In the genomic region with DNA sequence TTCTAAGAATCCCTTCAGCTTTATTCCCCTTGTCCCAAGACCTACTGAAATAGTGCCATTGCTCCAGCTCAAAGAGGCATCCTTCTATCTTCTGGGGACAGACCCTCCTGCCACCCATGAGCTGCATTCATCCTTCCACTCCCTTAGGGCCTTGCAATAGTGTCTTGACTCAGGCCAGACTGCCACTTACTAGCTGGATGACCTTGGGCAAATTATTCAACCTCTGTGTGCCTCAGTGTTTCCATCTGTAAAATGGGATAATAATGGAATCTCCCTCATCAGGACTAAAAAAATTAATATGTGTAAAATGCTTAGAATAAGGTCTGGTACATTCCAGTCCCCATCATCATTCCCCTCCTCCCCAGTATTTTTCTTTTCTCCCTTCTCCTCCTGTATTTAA, we compare ENCODE assay signal across 18 cellular contexts. TPM values are rescaled to one million over a fixed set of nuclear protein-coding genes. Genes with fewer than 3 reads are reported as not detected.
DNase-seq lines count a peak whose midpoint lies in the region; ATAC-seq, FAIRE-seq and TF ChIP-seq lines count a peak whose summit lies in the region.
"Had no signal": no experiment of that assay in that cellular context is flagged by ENCODE, and none has a peak within 500 bp of the region (broad histone marks: within the 10 kb centered on the region; RNA-seq: fewer than 3 reads in every experiment).

No MANE protein-coding gene starts in this region.

- FAIRE-seq in HepG2 (lab: Jason Lieb, UNC) (no peak), K562 (lab: Jason Lieb, UNC) (no peak)
- FAIRE-seq: G401.6, GM19239, H54 had no signal

- H3K4me1 Mint-ChIP-seq in neural crest cell (peaks cover 4% of the 10 kb centered on the region), Caco-2 (ENCODE audit: low read depth, unreplicated experiment) (peaks cover 8% of the 10 kb centered on the region)
- H3K4me1 Mint-ChIP-seq: CD4-positive, alpha-beta memory T cell had no signal

- H4K20me1 ChIP-seq in HepG2 (ENCODE audit: insufficient read depth, low read length) (no peaks in the 10 kb centered on the region), K562 (replicated peaks; ENCODE audit: control insufficient read depth, insufficient read depth, low read length) (peaks cover 8% of the 10 kb centered on the region)

- no TSS peak for BruUV-seq in HepG2 (replicated peaks; lab: Mats Ljungman, UMichigan)
- BruUV-seq in K562 (replicated peaks; lab: Mats Ljungman, UMichigan): no TSS peak
- BruUV-seq in Caco-2 (replicated peaks; lab: Mats Ljungman, UMichigan): no TSS peak

- no peak overlapping the region for H3K4me3 ChIP-seq in HepG2 (replicated peaks in 1 of 3; ENCODE audit: insufficient read depth in 1 of 3, low read depth in 2 of 3, low read length in 3 of 3)
- H3K4me3 ChIP-seq in right lobe of liver: no peak overlapping the region
- H3K4me3 ChIP-seq in K562: no peak overlapping the region
- H3K4me3 ChIP-seq in Caco-2 (ENCODE audit: low read depth, low read length): no peak overlapping the region
- H3K4me3 ChIP-seq: GM23338 had no signal

- in situ Hi-C loops in HepG2 (cut with HindIII; ENCODE audit: extremely low pct_ligation_motif_present, low pct_unique_long_range_greater_than_20kb) (no loop called here), K562 (cut with MboI) (no loop called here)

- TF ChIP-seq POLR2A in HepG2 (IDR thresholded peaks at IDR 0.05; ENCODE audit: insufficient read depth in 1 of 2, low read depth in 2 of 2, low read length in 2 of 2) (no peak), right lobe of liver (IDR thresholded peaks at IDR 0.05) (no peak), K562 (conservative IDR thresholded peaks at IDR 0.05) (no peak)

- H3K9me1 ChIP-seq in K562 (ENCODE audit: control insufficient read depth, insufficient read depth, low read length): no peaks in the 10 kb centered on the region

- H3K4me3 Mint-ChIP-seq in neural crest cell: no peak overlapping the region
- no peak overlapping the region for H3K4me3 Mint-ChIP-seq in Caco-2 (ENCODE audit: unreplicated experiment)
- H3K4me3 Mint-ChIP-seq: CD4-positive, alpha-beta memory T cell; GM23338 had no signal

- H3K4me1 ChIP-seq in HepG2 (ENCODE audit: insufficient read depth, low read length) (peaks cover 16% of the 10 kb centered on the region), right lobe of liver (peaks cover 0 to 11% (median 3%) of the 10 kb centered on the region in 4 donors), K562 (replicated peaks in 1 of 2; ENCODE audit: control insufficient read depth in 2 of 2, insufficient read depth in 2 of 2, low read length in 2 of 2) (peaks cover 0 to 19% of the 10 kb centered on the region in 2 experiments; a peak in 2 of 5 replicates), Caco-2 (peaks cover 9% of the 10 kb centered on the region)

- H3K27ac ChIP-seq in HepG2 (ENCODE audit: extremely low read length, insufficient read depth, low read length): no peak overlapping the region
- H3K27ac ChIP-seq in right lobe of liver: no peak overlapping the region
- H3K27ac ChIP-seq in K562 (ENCODE audit: extremely low read depth, low read depth, low read length): no peak overlapping the region

- intact Hi-C loops in HepG2 (cut with micrococcal nuclease; ENCODE audit: unreplicated experiment): no loop called here
- intact Hi-C loops in right lobe of liver (cut with DNase I): no loop called here
- intact Hi-C loops in K562 (cut with micrococcal nuclease): no loop called here
- intact Hi-C loops in Caco-2 (cut with micrococcal nuclease; ENCODE audit: unreplicated experiment): no loop called here

- H3K36me3 Mint-ChIP-seq in neural crest cell (ENCODE audit: low read depth) (peaks cover 4% of the 10 kb centered on the region), Caco-2 (ENCODE audit: insufficient read depth, unreplicated experiment) (peaks cover 8% of the 10 kb centered on the region)

- no peak for ATAC-seq in HepG2
- no peak for ATAC-seq in right lobe of liver
- ATAC-seq in K562: no peak
- ATAC-seq: GM23338 had no signal

- POLR2A ChIA-PET in HepG2 (lab: Yijun Ruan, JAX) (no interaction called here), K562 (lab: Yijun Ruan, JAX) (interaction anchor here (0.7 to 1.0 kb wide), 2 partner anchors 17 to 46 kb away, joined by 4 read pairs; no protein-coding TSS in a partner anchor), Caco-2 (lab: Charles Lee) (no interaction called here)

- TF ChIP-seq EP300 in HepG2 (IDR thresholded peaks at IDR 0.05; ENCODE audit: low read depth in 2 of 2, low read length in 2 of 2) (no peak), HepG2 (CRISPR knock-in tag; IDR thresholded peaks at IDR 0.05; ENCODE audit: borderline replicate concordance) (no peak), K562 (IDR thresholded peaks at IDR 0.05; ENCODE audit: low read length) (no peak)

- CTCF ChIA-PET in HepG2 (lab: Yijun Ruan, JAX; ENCODE audit: low intra/inter-chr PET ratio, low total read pairs) (no interaction called here), K562 (lab: Yijun Ruan, JAX; ENCODE audit: low intra/inter-chr PET ratio) (no interaction called here), Caco-2 (lab: Charles Lee) (no interaction called here)

- H3K4me2 ChIP-seq in HepG2 (ENCODE audit: low read depth, low read length) (no peak overlapping the region), K562 (ENCODE audit: insufficient read depth, low read length) (no peak overlapping the region)
- H3K4me2 ChIP-seq: GM23338 had no signal

- H3K9me3 Mint-ChIP-seq in neural crest cell: no peaks in the 10 kb centered on the region
- no peaks in the 10 kb centered on the region for H3K9me3 Mint-ChIP-seq in Caco-2 (ENCODE audit: unreplicated experiment)
- H3K9me3 Mint-ChIP-seq: CD4-positive, alpha-beta memory T cell; GM23338 had no signal

- TF ChIP-seq CTCF in HepG2 (CRISPR knock-in tag; IDR thresholded peaks at IDR 0.05) (no peak), right lobe of liver (IDR thresholded peaks at IDR 0.05) (no peak), K562 (IDR thresholded peaks at IDR 0.05 in 2 of 3, conservative IDR thresholded peaks at IDR 0.05 in 1 of 3; ENCODE audit: insufficient read depth in 2 of 3, low read depth in 1 of 3, low read length in 3 of 3) (no peak), neural crest cell (conservative IDR thresholded peaks at IDR 0.05) (no peak), Caco-2 (IDR thresholded peaks at IDR 0.05; ENCODE audit: insufficient read depth in 1 of 2, low read depth in 1 of 2, low read length in 1 of 2, severe bottlenecking in 1 of 2, unreplicated experiment in 1 of 2) (no peak)

- TF ChIP-seq RAD21 in HepG2 (CRISPR knock-in tag; IDR thresholded peaks at IDR 0.05) (no peak), K562 (CRISPR knock-in tag; conservative IDR thresholded peaks at IDR 0.05 in 1 of 2, IDR thresholded peaks at IDR 0.05 in 1 of 2) (no peak)

- H2AFZ ChIP-seq in HepG2 (ENCODE audit: low read length) (no peak overlapping the region), K562 (ENCODE audit: low read depth, low read length) (no peak overlapping the region)
- H2AFZ ChIP-seq: GM23338 had no signal

- H3K27me3 ChIP-seq in HepG2 (ENCODE audit: control insufficient read depth in 1 of 2, insufficient read depth in 2 of 2, low read length in 2 of 2) (no peaks in the 10 kb centered on the region), right lobe of liver (no peaks in the 10 kb centered on the region), K562 (ENCODE audit: control insufficient read depth in 2 of 2, insufficient read depth in 2 of 2, low read length in 2 of 2) (peaks cover 10 to 65% of the 10 kb centered on the region in 2 experiments), Caco-2 (replicated peaks; ENCODE audit: control insufficient read depth, insufficient read depth, low read length) (no peaks in the 10 kb centered on the region)

- H3K36me3 ChIP-seq in HepG2 (replicated peaks in 1 of 2; ENCODE audit: control insufficient read depth in 1 of 2, insufficient read depth in 2 of 2, low read length in 2 of 2) (no peaks in the 10 kb centered on the region; a peak in 1 of 5 replicates), right lobe of liver (no peaks in the 10 kb centered on the region), K562 (ENCODE audit: control insufficient read depth, insufficient read depth, low read length) (no peaks in the 10 kb centered on the region), Caco-2 (ENCODE audit: control insufficient read depth, insufficient read depth, low read length) (no peaks in the 10 kb centered on the region)

- H3K9ac ChIP-seq in HepG2 (ENCODE audit: insufficient read depth, low read depth, low read length) (no peak overlapping the region), K562 (ENCODE audit: insufficient read depth in 1 of 2, low read depth in 2 of 2, low read length in 2 of 2) (no peak overlapping the region)

- H3K79me2 ChIP-seq in HepG2 (ENCODE audit: insufficient read depth, low read length) (no peaks in the 10 kb centered on the region), K562 (ENCODE audit: control insufficient read depth, insufficient read depth, low read length) (no peaks in the 10 kb centered on the region)

- no peaks in the 10 kb centered on the region for H3K9me3 ChIP-seq in HepG2 (ENCODE audit: low read length)
- H3K9me3 ChIP-seq in right lobe of liver: no peaks in the 10 kb centered on the region
- no peaks in the 10 kb centered on the region for H3K9me3 ChIP-seq in K562 (replicated peaks; ENCODE audit: control insufficient read depth, insufficient read depth, low read depth, low read length)
- H3K9me3 ChIP-seq in Caco-2: no peaks in the 10 kb centered on the region

- H3K27ac Mint-ChIP-seq in neural crest cell (ENCODE audit: unreplicated experiment) (peak overlapping the region; percentile 30), Caco-2 (ENCODE audit: unreplicated experiment) (no peak overlapping the region)
- H3K27ac Mint-ChIP-seq: GM23338 had no signal

- H3K27me3 Mint-ChIP-seq in neural crest cell (ENCODE audit: low read depth) (no peaks in the 10 kb centered on the region), Caco-2 (ENCODE audit: insufficient read depth, unreplicated experiment) (no peaks in the 10 kb centered on the region)
- H3K27me3 Mint-ChIP-seq: CD4-positive, alpha-beta memory T cell had no signal

- DNase-seq in HepG2 (ENCODE audit: low spot score) (no peak), right lobe of liver (no peak), K562 (ENCODE audit: extremely low read depth in 1 of 4, low spot score in 3 of 4) (peak in 2 of 4 experiments; percentile 5), neural crest cell (ENCODE audit: low read depth, low spot score) (no peak), Caco-2 (no peak), HK-2 (ENCODE audit: unreplicated experiment) (no peak)
- DNase-seq: C1 segment of cervical spinal cord; CD4-positive, alpha-beta memory T cell; COR-L47; DMS153; DND-41; HCEC 1CT had no signal

RNA-seq across cellular contexts. Expression of a gene that starts 5.6 kb away (rescaled TPM):
- total RNA-seq in HepG2 (2016; rRNA removed; fragmentation: Illumina TruSeq; extraction: Trizol) (6.5 and 8.0 TPM in 2 replicates), right lobe of liver (10 to 100 TPM in 3 of 6 experiments, 1 to 10 TPM in 3; 5.3 to 29.4 (median 10.7) TPM), K562 (2014; rRNA removed) (not detected in 2 replicates), K562 (2014; rRNA removed; fragmentation: Illumina TruSeq; extraction: Trizol) (not detected in 2 replicates), K562 (2015; rRNA removed; fragmentation: Illumina TruSeq; extraction: Trizol) (not detected in 2 replicates), K562 (2021) (not detected in 2 replicates), neural crest cell (1.7 and 1.8 TPM in 2 replicates), Caco-2 (2022) (10.9 and 11.0 TPM in 2 replicates)
- total RNA-seq in HepG2 (2016; cell fraction: cytosol; rRNA removed; fragmentation: Illumina TruSeq; extraction: Trizol; ENCODE audit: low read depth): 0.40 and 0.97 TPM in 2 replicates
- 5.2 and 7.1 TPM in 2 replicates for total RNA-seq in HepG2 (2016; cell fraction: insoluble cytoplasmic fraction; rRNA removed; fragmentation: Illumina TruSeq; extraction: Trizol)
- 2.6 TPM in 2 replicates for total RNA-seq in HepG2 (2016; cell fraction: membrane; rRNA removed; fragmentation: Illumina TruSeq; extraction: Trizol)
- 6.6 and 6.8 TPM in 2 replicates for total RNA-seq in HepG2 (2016; cell fraction: nucleus; rRNA removed; fragmentation: Illumina TruSeq; extraction: Trizol)
- polyA plus RNA-seq in HepG2 (2011; rRNA removed) (9.0 and 11.3 TPM in 2 replicates), K562 (2011; rRNA removed) (not detected in 2 replicates), K562 (2014; fragmentation: Illumina TruSeq; extraction: Trizol) (not detected in 2 replicates), K562 (2014; fragmentation: Nextera tagmentation; extraction: Ambion mirVana) (not detected), K562 (2014; rRNA removed) (not detected in 2 replicates)
- 4.6 and 5.3 TPM in 2 replicates for polyA plus RNA-seq in HepG2 (2011; cell fraction: cytosol; rRNA removed)
- polyA plus RNA-seq in HepG2 (2011; cell fraction: nucleus; rRNA removed): 50.2 and 58.5 TPM in 2 replicates
- polyA plus RNA-seq in HepG2 (2012): 7.4 and 10.0 TPM in 2 replicates
- polyA plus RNA-seq in HepG2 (2016; cell fraction: cytosol; fragmentation: Illumina TruSeq; extraction: Trizol; ENCODE audit: low read depth): 0.54 and 0.68 TPM in 2 replicates
- 6.9 and 8.9 TPM in 2 replicates for polyA plus RNA-seq in HepG2 (2016; cell fraction: insoluble cytoplasmic fraction; fragmentation: Illumina TruSeq; extraction: Trizol; ENCODE audit: low read depth)
- 1.8 and 2.0 TPM in 2 replicates for polyA plus RNA-seq in HepG2 (2016; cell fraction: membrane; fragmentation: Illumina TruSeq; extraction: Trizol; ENCODE audit: low read depth)
- 29.7 and 30.8 TPM in 2 replicates for polyA plus RNA-seq in HepG2 (2016; cell fraction: nucleus; fragmentation: Illumina TruSeq; extraction: Trizol; ENCODE audit: insufficient read depth, low read depth)
- 18.1 TPM in 1 of 2 replicates, not detected in the other for polyA minus RNA-seq in HepG2 (2011; rRNA and poly(A)+ RNA removed; ENCODE audit: low replicate concordance)
- polyA minus RNA-seq in HepG2 (2011; cell fraction: cytosol; rRNA and poly(A)+ RNA removed): 4.5 and 5.7 TPM in 2 replicates
- 7.3 and 8.8 TPM in 2 replicates for polyA minus RNA-seq in HepG2 (2011; cell fraction: nucleus; rRNA and poly(A)+ RNA removed)
- not detected in 2 replicates for total RNA-seq in K562 (2011; cell fraction: chromatin; rRNA removed; ENCODE audit: low replicate concordance)
- not detected in 2 replicates for total RNA-seq in K562 (2011; cell fraction: nucleolus; rRNA removed)
- total RNA-seq in K562 (2011; cell fraction: nucleoplasm; rRNA removed): not detected in 2 replicates
- not detected in 2 replicates for polyA plus RNA-seq in K562 (2011; cell fraction: cytosol; rRNA removed)
- polyA plus RNA-seq in K562 (2011; cell fraction: nucleus; rRNA removed): not detected in 2 replicates
- not detected in 2 replicates for polyA plus RNA-seq in K562 (2012)
- polyA minus RNA-seq in K562 (2011; rRNA and poly(A)+ RNA removed): not detected in 2 replicates
- not detected in 2 replicates for polyA minus RNA-seq in K562 (2011; cell fraction: cytosol; rRNA and poly(A)+ RNA removed)
- not detected in 2 replicates for polyA minus RNA-seq in K562 (2011; cell fraction: nucleus; rRNA and poly(A)+ RNA removed)
- total RNA-seq: A172; CD4-positive, alpha-beta memory T cell had no signal
- polyA plus RNA-seq: BJ; CD4-positive, alpha-beta memory T cell had no signal

RNA-seq across cellular contexts. Expression of a gene that starts 34.0 kb away (rescaled TPM):
- total RNA-seq in HepG2 (2016; rRNA removed; fragmentation: Illumina TruSeq; extraction: Trizol): 34.1 and 42.7 TPM in 2 replicates
- 15.3 and 15.6 TPM in 2 replicates for total RNA-seq in HepG2 (2016; cell fraction: cytosol; rRNA removed; fragmentation: Illumina TruSeq; extraction: Trizol; ENCODE audit: low read depth)
- total RNA-seq in HepG2 (2016; cell fraction: insoluble cytoplasmic fraction; rRNA removed; fragmentation: Illumina TruSeq; extraction: Trizol): 29.0 and 39.0 TPM in 2 replicates
- 16.2 and 18.8 TPM in 2 replicates for total RNA-seq in HepG2 (2016; cell fraction: membrane; rRNA removed; fragmentation: Illumina TruSeq; extraction: Trizol)
- 32.7 and 34.7 TPM in 2 replicates for total RNA-seq in HepG2 (2016; cell fraction: nucleus; rRNA removed; fragmentation: Illumina TruSeq; extraction: Trizol)
- 35.2 and 36.1 TPM in 2 replicates for polyA plus RNA-seq in HepG2 (2011; rRNA removed)
- 21.6 and 34.6 TPM in 2 replicates for polyA plus RNA-seq in HepG2 (2011; cell fraction: cytosol; rRNA removed)
- 105 and 120 TPM in 2 replicates for polyA plus RNA-seq in HepG2 (2011; cell fraction: nucleus; rRNA removed)
- 24.0 and 29.7 TPM in 2 replicates for polyA plus RNA-seq in HepG2 (2012)
- polyA plus RNA-seq in HepG2 (2016; cell fraction: cytosol; fragmentation: Illumina TruSeq; extraction: Trizol; ENCODE audit: low read depth): 20.5 and 22.5 TPM in 2 replicates
- 34.1 and 36.9 TPM in 2 replicates for polyA plus RNA-seq in HepG2 (2016; cell fraction: insoluble cytoplasmic fraction; fragmentation: Illumina TruSeq; extraction: Trizol; ENCODE audit: low read depth)
- polyA plus RNA-seq in HepG2 (2016; cell fraction: membrane; fragmentation: Illumina TruSeq; extraction: Trizol; ENCODE audit: low read depth): 23.2 and 26.6 TPM in 2 replicates
- polyA plus RNA-seq in HepG2 (2016; cell fraction: nucleus; fragmentation: Illumina TruSeq; extraction: Trizol; ENCODE audit: insufficient read depth, low read depth): 70.0 and 73.3 TPM in 2 replicates
- 0.28 and 57.0 TPM in 2 replicates for polyA minus RNA-seq in HepG2 (2011; rRNA and poly(A)+ RNA removed; ENCODE audit: low replicate concordance)
- 15.6 and 18.8 TPM in 2 replicates for polyA minus RNA-seq in HepG2 (2011; cell fraction: cytosol; rRNA and poly(A)+ RNA removed)
- 34.4 and 36.6 TPM in 2 replicates for polyA minus RNA-seq in HepG2 (2011; cell fraction: nucleus; rRNA and poly(A)+ RNA removed)
- total RNA-seq in right lobe of liver: 100 to 1,000 TPM in 3 of 6 experiments, 10 to 100 TPM in 3; 60.7 to 187 (median 114) TPM
- total RNA-seq in K562 (2011; cell fraction: chromatin; rRNA removed; ENCODE audit: low replicate concordance): not detected in 2 replicates
- total RNA-seq in K562 (2011; cell fraction: nucleolus; rRNA removed): not detected in 2 replicates
- total RNA-seq in K562 (2011; cell fraction: nucleoplasm; rRNA removed): not detected in 2 replicates
- total RNA-seq in K562 (2014; rRNA removed): not detected in 2 replicates
- total RNA-seq in K562 (2014; rRNA removed; fragmentation: Illumina TruSeq; extraction: Trizol): not detected in 2 replicates
- total RNA-seq in K562 (2015; rRNA removed; fragmentation: Illumina TruSeq; extraction: Trizol): not detected in 2 replicates
- total RNA-seq in K562 (2021): not detected in 2 replicates
- polyA plus RNA-seq in K562 (2011; rRNA removed): not detected in 2 replicates
- not detected in 2 replicates for polyA plus RNA-seq in K562 (2011; cell fraction: cytosol; rRNA removed)
- not detected in 2 replicates for polyA plus RNA-seq in K562 (2011; cell fraction: nucleus; rRNA removed)
- not detected in 2 replicates for polyA plus RNA-seq in K562 (2012)
- not detected in 2 replicates for polyA plus RNA-seq in K562 (2014; fragmentation: Illumina TruSeq; extraction: Trizol)
- polyA plus RNA-seq in K562 (2014; fragmentation: Nextera tagmentation; extraction: Ambion mirVana): not detected
- polyA plus RNA-seq in K562 (2014; rRNA removed): not detected in 2 replicates
- not detected in 2 replicates for polyA minus RNA-seq in K562 (2011; rRNA and poly(A)+ RNA removed)
- polyA minus RNA-seq in K562 (2011; cell fraction: cytosol; rRNA and poly(A)+ RNA removed): not detected in 2 replicates
- not detected in 2 replicates for polyA minus RNA-seq in K562 (2011; cell fraction: nucleus; rRNA and poly(A)+ RNA removed)
- total RNA-seq in neural crest cell: 3.5 and 4.9 TPM in 2 replicates
- 44.1 and 47.5 TPM in 2 replicates for total RNA-seq in Caco-2 (2022)
- total RNA-seq: A172 had no signal
